23 cellular contexts compared by ENCODE assay signal in the genomic region with DNA sequence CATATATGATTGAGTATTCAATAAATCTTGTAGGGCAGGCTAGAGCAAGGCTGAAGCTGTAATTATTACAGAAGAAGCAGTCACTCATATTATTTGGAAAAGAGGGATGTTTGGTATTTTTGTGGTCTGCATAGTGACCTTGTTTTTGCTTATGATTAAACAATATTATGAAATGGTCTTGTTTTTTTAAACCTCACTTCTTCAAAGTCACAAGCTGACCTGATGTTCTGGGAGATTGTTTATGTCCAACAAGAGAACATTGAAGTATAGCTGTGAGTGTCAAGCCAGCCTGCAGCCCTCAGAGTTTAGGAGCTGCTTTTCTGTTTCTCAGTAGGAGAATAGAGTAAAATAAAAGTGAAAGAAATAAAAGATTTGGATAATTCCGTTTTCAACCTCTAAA.
"Had no signal": no experiment of that assay in that cellular context is flagged by ENCODE, and none has a peak within 500 bp of the region (broad histone marks: within the 10 kb centered on the region; RNA-seq: fewer than 3 reads in every experiment).

No MANE protein-coding gene starts in this region.

- H3K4me3 Mint-ChIP-seq: central memory CD8-positive, alpha-beta T cell; immature natural killer cell; mesothelial cell of epicardium had no signal

- H3K27ac Mint-ChIP-seq: immature natural killer cell, mesothelial cell of epicardium had no signal

- FAIRE-seq: colon, islet of Langerhans, keratinocyte had no signal

- H3K36me3 Mint-ChIP-seq: immature natural killer cell, mesothelial cell of epicardium had no signal

- DNase-seq: cerebellar nuclear complex; dermis blood vessel endothelial cell; dorsolateral prefrontal cortex; effector CD4-positive, alpha-beta T cell; effector memory CD4-positive, alpha-beta T cell; foreskin fibroblast; foreskin melanocyte; gastrocnemius medialis; glutamatergic neuron; head of caudate nucleus; hypothalamus; immature natural killer cell; left cardiac atrium; left lung; left ventricle myocardium superior; lower lobe of right lung; mesenchymal stem cell; mucosa of descending colon had no signal

- ATAC-seq: gastrocnemius medialis, left cardiac atrium, left lung, left ventricle myocardium superior, lower lobe of right lung, mucosa of descending colon had no signal

- H3K4me1 Mint-ChIP-seq: central memory CD8-positive, alpha-beta T cell; immature natural killer cell had no signal
